Comparison of ENCODE assay signal across 10 cellular contexts in the genomic region with DNA sequence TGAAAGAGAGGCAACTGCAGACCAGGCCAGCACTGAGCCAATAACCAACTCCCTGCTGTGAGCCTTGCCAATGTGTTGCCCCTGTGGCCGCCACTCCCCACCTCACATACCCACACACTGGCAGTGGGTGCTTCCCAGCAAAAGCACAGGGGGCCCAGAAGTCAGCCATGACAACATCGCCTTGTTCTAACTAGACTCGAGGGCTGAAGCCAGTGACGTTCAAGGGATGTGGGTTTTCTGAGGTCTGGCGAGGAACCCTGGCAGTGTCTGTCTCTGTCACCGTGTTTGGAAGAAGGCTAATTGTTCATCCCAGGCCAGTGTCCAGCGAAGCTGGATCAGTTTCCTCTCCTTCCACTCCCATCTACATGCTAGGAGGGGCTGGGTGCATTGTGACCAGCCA.
DNase-seq lines count a peak whose midpoint lies in the region; ATAC-seq and TF ChIP-seq lines count a peak whose summit lies in the region.
"Had no signal": no experiment of that assay in that cellular context is flagged by ENCODE, and none has a peak within 500 bp of the region (broad histone marks: within the 10 kb centered on the region; RNA-seq: fewer than 3 reads in every experiment).

No MANE protein-coding gene starts in this region.

- DNase-seq in CD4-positive, alpha-beta memory T cell: peak; percentile 66 to 86 (median 72)
- peak; percentile 88 for DNase-seq in activated CD4-positive, alpha-beta T cell treated with anti-CD3 and anti-CD28 coated beads, Interleukin-2, amount 10 ng/mL, durations not matched to agents 24 days and 14 days
- DNase-seq in stimulated activated CD4-positive, alpha-beta T cell treated with anti-CD3 and anti-CD28 coated beads, Interleukin-1b, Interleukin-23, amount 100 ng/mL, for 4 hours (ENCODE audit: low read depth in 2 of 2): peak; percentile 42 to 43
- no peak for DNase-seq in GM20000 (ENCODE audit: low spot score)
- DNase-seq: NCI-H1436 treated with DMSO at 0.1 percent for 48 hours had no signal

- peaks cover 45 to 74% (median 60%) of the 10 kb centered on the region in 4 donors for H3K4me1 Mint-ChIP-seq in CD4-positive, alpha-beta memory T cell
- H3K4me1 Mint-ChIP-seq in activated CD4-positive, alpha-beta T cell treated with anti-CD3 and anti-CD28 coated beads, Interleukin-2, amount 10 ng/mL, durations not matched to agents 24 days and 14 days: peaks cover 77% of the 10 kb centered on the region
- peaks cover 89% of the 10 kb centered on the region for H3K4me1 Mint-ChIP-seq in activated naive CD4-positive, alpha-beta T cell treated with anti-CD3 and anti-CD28 coated beads, Interleukin-2, amount 50 U/mL, for 24 hours

- intact Hi-C loops in CD4-positive, alpha-beta memory T cell (cut with micrococcal nuclease): no loop called here
- intact Hi-C loops in activated CD4-positive, alpha-beta T cell treated with anti-CD3 and anti-CD28 coated beads, Interleukin-2, amount 10 ng/mL, durations not matched to agents 24 days and 14 days (cut with micrococcal nuclease): loop anchor here (1.0 to 10.0 kb wide), 6 partner anchors 30 to 1175 kb away; a partner anchor contains a TSS

- no peak for TF ChIP-seq CTCF in GM20000 (IDR thresholded peaks at IDR 0.05; ENCODE audit: extremely low read depth, missing control alignments)

- H3K4me3 Mint-ChIP-seq in CD4-positive, alpha-beta memory T cell: peak overlapping the region; percentile 29 to 83 (median 63)
- H3K4me3 Mint-ChIP-seq in activated CD4-positive, alpha-beta T cell treated with anti-CD3 and anti-CD28 coated beads, Interleukin-2, amount 10 ng/mL, durations not matched to agents 24 days and 14 days: peak overlapping the region; percentile 81
- H3K4me3 Mint-ChIP-seq in activated naive CD4-positive, alpha-beta T cell treated with anti-CD3 and anti-CD28 coated beads, Interleukin-2, amount 50 U/mL, for 24 hours: peak overlapping the region; percentile 84

- ATAC-seq in HG03025 (IDR thresholded peaks at IDR 0.05; ENCODE audit: low FRiP score, unreplicated experiment) (no peak), HG03439 (IDR thresholded peaks at IDR 0.05; ENCODE audit: unreplicated experiment) (no peak), GM19455 (IDR thresholded peaks at IDR 0.05; ENCODE audit: unreplicated experiment) (no peak)

- H3K4me3 ChIP-seq in CD4-positive, alpha-beta memory T cell (ENCODE audit: low read length in 2 of 2): no peak overlapping the region
- H3K4me3 ChIP-seq: ascending aorta had no signal

- peaks cover 60% of the 10 kb centered on the region for H3K4me1 ChIP-seq in CD4-positive, alpha-beta memory T cell (ENCODE audit: insufficient read depth, low read length)

- H3K9me3 Mint-ChIP-seq in CD4-positive, alpha-beta memory T cell: peaks cover 2 to 5% (median 4%) of the 10 kb centered on the region in 8 donors
- H3K9me3 Mint-ChIP-seq in activated CD4-positive, alpha-beta T cell treated with anti-CD3 and anti-CD28 coated beads, Interleukin-2, amount 10 ng/mL, durations not matched to agents 24 days and 14 days: peaks cover 9% of the 10 kb centered on the region
- peaks cover 5% of the 10 kb centered on the region for H3K9me3 Mint-ChIP-seq in activated naive CD4-positive, alpha-beta T cell treated with anti-CD3 and anti-CD28 coated beads, Interleukin-2, amount 50 U/mL, for 24 hours

- no peaks in the 10 kb centered on the region for H3K36me3 ChIP-seq in CD4-positive, alpha-beta memory T cell (ENCODE audit: insufficient read depth, low read length)
- H3K36me3 ChIP-seq: ascending aorta had no signal

- no peaks in the 10 kb centered on the region for H3K27me3 Mint-ChIP-seq in CD4-positive, alpha-beta memory T cell
- H3K27me3 Mint-ChIP-seq in activated CD4-positive, alpha-beta T cell treated with anti-CD3 and anti-CD28 coated beads, Interleukin-2, amount 10 ng/mL, durations not matched to agents 24 days and 14 days: no peaks in the 10 kb centered on the region
- no peaks in the 10 kb centered on the region for H3K27me3 Mint-ChIP-seq in activated naive CD4-positive, alpha-beta T cell treated with anti-CD3 and anti-CD28 coated beads, Interleukin-2, amount 50 U/mL, for 24 hours

- CTCF ChIA-PET in CD4-positive, alpha-beta memory T cell (lab: Charles Lee; ENCODE audit: partially characterized antibody): interaction anchor here (0.9 to 1.8 kb wide), 4 partner anchors 23 to 359 kb away, joined by 3 to 12 read pairs (median 4); no protein-coding TSS in a partner anchor

- H3K27ac ChIP-seq in CD4-positive, alpha-beta memory T cell (ENCODE audit: low read depth, low read length): peak overlapping the region; percentile 54

- peak overlapping the region; percentile 95 to 99 (median 98) for H3K27ac Mint-ChIP-seq in CD4-positive, alpha-beta memory T cell
- peak overlapping the region; percentile 99 for H3K27ac Mint-ChIP-seq in activated CD4-positive, alpha-beta T cell treated with anti-CD3 and anti-CD28 coated beads, Interleukin-2, amount 10 ng/mL, durations not matched to agents 24 days and 14 days
- peak overlapping the region; percentile 100 for H3K27ac Mint-ChIP-seq in activated naive CD4-positive, alpha-beta T cell treated with anti-CD3 and anti-CD28 coated beads, Interleukin-2, amount 50 U/mL, for 24 hours

- no peaks in the 10 kb centered on the region for H3K27me3 ChIP-seq in CD4-positive, alpha-beta memory T cell (ENCODE audit: insufficient read depth, low read length)
- H3K27me3 ChIP-seq: ascending aorta had no signal

- H3K9me3 ChIP-seq in CD4-positive, alpha-beta memory T cell (ENCODE audit: control insufficient read depth in 1 of 2, low read length in 2 of 2): no peaks in the 10 kb centered on the region

- POLR2A ChIA-PET in CD4-positive, alpha-beta memory T cell (lab: Charles Lee; ENCODE audit: partially characterized antibody): interaction anchor here (0.6 to 2.0 kb wide), 13 partner anchors 11 to 312 kb away, joined by 3 to 10 read pairs (median 5); a partner anchor contains a TSS

- peaks cover 3 to 5% of the 10 kb centered on the region in 2 donors for H3K36me3 Mint-ChIP-seq in CD4-positive, alpha-beta memory T cell
- H3K36me3 Mint-ChIP-seq in activated CD4-positive, alpha-beta T cell treated with anti-CD3 and anti-CD28 coated beads, Interleukin-2, amount 10 ng/mL, durations not matched to agents 24 days and 14 days (ENCODE audit: low read depth): peaks cover 36% of the 10 kb centered on the region
- peaks cover 4% of the 10 kb centered on the region for H3K36me3 Mint-ChIP-seq in activated naive CD4-positive, alpha-beta T cell treated with anti-CD3 and anti-CD28 coated beads, Interleukin-2, amount 50 U/mL, for 24 hours
